ENCODE assay signal across 1 cellular context in the genomic region with DNA sequence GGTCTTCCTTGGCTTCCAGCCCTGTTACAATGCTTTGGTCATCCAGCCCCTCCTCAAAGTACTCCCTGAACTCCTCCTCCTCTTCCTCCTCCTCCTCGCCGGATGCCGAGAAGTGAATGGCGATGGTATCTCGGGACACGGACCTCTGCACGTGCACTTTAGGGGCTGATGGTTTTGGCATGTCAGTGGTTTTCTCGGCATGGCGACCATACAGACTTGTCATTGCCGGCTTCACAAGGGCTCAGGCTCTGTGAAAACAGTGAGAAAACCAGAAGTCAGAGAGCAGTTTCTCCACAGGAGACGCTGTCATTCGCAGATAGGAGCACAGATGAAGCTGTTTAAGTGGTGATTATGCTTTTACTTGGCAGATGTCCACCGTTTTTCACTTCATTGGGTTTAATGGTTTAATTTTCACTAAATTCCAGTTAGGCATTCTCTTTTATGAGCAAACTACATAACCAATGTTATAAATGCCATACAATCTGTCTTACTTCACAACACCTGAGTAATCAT.
TF ChIP-seq lines count a peak whose summit lies in the region.

No MANE protein-coding gene starts in this region.

TF ChIP-seq in K562, 482 proteins besides CTCF, POLR2A, EP300 and RAD21 (continued from another document and continues in another):
- TF ChIP-seq, protein P1, sequence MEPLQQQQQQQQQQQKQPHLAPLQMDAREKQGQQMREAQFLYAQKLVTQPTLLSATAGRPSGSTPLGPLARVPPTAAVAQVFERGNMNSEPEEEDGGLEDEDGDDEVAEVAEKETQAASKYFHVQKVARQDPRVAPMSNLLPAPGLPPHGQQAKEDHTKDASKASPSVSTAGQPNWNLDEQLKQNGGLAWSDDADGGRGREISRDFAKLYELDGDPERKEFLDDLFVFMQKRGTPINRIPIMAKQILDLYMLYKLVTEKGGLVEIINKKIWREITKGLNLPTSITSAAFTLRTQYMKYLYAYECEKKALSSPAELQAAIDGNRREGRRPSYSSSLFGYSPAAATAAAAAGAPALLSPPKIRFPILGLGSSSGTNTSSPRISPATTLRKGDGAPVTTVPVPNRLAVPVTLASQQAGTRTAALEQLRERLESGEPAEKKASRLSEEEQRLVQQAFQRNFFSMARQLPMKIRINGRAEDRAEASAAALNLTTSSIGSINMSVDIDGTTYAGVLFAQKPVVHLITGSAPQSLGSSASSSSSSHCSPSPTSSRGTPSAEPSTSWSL (CRISPR knock-in tag; IDR thresholded peaks at IDR 0.05; ENCODE audit: borderline replicate concordance): no peak
- no peak for TF ChIP-seq JUNB (CRISPR knock-in tag; conservative IDR thresholded peaks at IDR 0.05)
- TF ChIP-seq ZNF347 (CRISPR knock-in tag; IDR thresholded peaks at IDR 0.05; ENCODE audit: low read depth): no peak
- TF ChIP-seq MBD2 (IDR thresholded peaks at IDR 0.05; ENCODE audit: borderline replicate concordance, low read depth): no peak
- TF ChIP-seq ZNF354B (CRISPR knock-in tag; IDR thresholded peaks at IDR 0.05): no peak
- no peak for TF ChIP-seq SPI1 (IDR thresholded peaks at IDR 0.05; ENCODE audit: borderline replicate concordance, low read depth, low read length)
- TF ChIP-seq, protein P2, sequence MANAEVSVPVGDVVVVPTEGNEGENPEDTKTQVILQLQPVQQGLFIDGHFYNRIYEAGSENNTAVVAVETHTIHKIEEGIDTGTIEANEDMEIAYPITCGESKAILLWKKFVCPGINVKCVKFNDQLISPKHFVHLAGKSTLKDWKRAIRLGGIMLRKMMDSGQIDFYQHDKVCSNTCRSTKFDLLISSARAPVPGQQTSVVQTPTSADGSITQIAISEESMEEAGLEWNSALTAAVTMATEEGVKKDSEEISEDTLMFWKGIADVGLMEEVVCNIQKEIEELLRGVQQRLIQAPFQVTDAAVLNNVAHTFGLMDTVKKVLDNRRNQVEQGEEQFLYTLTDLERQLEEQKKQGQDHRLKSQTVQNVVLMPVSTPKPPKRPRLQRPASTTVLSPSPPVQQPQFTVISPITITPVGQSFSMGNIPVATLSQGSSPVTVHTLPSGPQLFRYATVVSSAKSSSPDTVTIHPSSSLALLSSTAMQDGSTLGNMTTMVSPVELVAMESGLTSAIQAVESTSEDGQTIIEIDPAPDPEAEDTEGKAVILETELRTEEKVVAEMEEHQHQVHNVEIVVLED (CRISPR knock-in tag; IDR thresholded peaks at IDR 0.05): no peak
- TF ChIP-seq ZNF41 (CRISPR knock-in tag; conservative IDR thresholded peaks at IDR 0.05): no peak
- TF ChIP-seq HCFC1 (IDR thresholded peaks at IDR 0.05; ENCODE audit: low read depth, low read length): no peak
- no peak for TF ChIP-seq ZNF76 (CRISPR knock-in tag; IDR thresholded peaks at IDR 0.05; ENCODE audit: borderline replicate concordance)
- TF ChIP-seq TBP (optimal IDR thresholded peaks at IDR 0.05; ENCODE audit: low read depth, low read length): no peak
- no peak for TF ChIP-seq ASH1L (IDR thresholded peaks at IDR 0.05; ENCODE audit: borderline replicate concordance, low read depth, partially characterized antibody)
- TF ChIP-seq, protein P3, sequence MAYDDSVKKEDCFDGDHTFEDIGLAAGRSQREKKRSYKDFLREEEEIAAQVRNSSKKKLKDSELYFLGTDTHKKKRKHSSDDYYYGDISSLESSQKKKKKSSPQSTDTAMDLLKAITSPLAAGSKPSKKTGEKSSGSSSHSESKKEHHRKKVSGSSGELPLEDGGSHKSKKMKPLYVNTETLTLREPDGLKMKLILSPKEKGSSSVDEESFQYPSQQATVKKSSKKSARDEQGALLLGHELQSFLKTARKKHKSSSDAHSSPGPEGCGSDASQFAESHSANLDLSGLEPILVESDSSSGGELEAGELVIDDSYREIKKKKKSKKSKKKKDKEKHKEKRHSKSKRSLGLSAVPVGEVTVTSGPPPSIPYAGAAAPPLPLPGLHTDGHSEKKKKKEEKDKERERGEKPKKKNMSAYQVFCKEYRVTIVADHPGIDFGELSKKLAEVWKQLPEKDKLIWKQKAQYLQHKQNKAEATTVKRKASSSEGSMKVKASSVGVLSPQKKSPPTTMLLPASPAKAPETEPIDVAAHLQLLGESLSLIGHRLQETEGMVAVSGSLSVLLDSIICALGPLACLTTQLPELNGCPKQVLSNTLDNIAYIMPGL (CRISPR knock-in tag; IDR thresholded peaks at IDR 0.05): no peak
- peak; percentile 94 for TF ChIP-seq NFIC (IDR thresholded peaks at IDR 0.05)
- TF ChIP-seq, protein P4, sequence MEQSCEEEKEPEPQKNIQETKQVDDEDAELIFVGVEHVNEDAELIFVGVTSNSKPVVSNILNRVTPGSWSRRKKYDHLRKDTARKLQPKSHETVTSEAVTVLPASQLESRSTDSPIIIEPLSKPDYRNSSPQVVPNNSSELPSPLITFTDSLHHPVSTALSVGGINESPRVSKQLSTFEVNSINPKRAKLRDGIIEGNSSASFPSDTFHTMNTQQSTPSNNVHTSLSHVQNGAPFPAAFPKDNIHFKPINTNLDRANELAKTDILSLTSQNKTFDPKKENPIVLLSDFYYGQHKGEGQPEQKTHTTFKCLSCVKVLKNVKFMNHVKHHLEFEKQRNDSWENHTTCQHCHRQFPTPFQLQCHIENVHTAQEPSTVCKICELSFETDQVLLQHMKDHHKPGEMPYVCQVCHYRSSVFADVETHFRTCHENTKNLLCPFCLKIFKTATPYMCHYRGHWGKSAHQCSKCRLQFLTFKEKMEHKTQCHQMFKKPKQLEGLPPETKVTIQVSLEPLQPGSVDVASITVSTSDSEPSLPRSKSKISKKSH (CRISPR knock-in tag; IDR thresholded peaks at IDR 0.05): no peak
- TF ChIP-seq POLR2AphosphoS2 (IDR thresholded peaks at IDR 0.05; ENCODE audit: low read length): no peak
- TF ChIP-seq SMAD4 (CRISPR knock-in tag; conservative IDR thresholded peaks at IDR 0.05): peak; percentile 56
- TF ChIP-seq ZC3H4 (CRISPR knock-in tag; IDR thresholded peaks at IDR 0.05; ENCODE audit: borderline replicate concordance): no peak
- peak; percentile 92 for TF ChIP-seq CBFA2T3 (IDR thresholded peaks at IDR 0.05)
- TF ChIP-seq SMAD3 (CRISPR knock-in tag; conservative IDR thresholded peaks at IDR 0.05): no peak
- no peak for TF ChIP-seq NR2C1 (IDR thresholded peaks at IDR 0.05)
- TF ChIP-seq NR2C1 (tag; IDR thresholded peaks at IDR 0.05): no peak
- TF ChIP-seq HNRNPUL1 (IDR thresholded peaks at IDR 0.05; ENCODE audit: low read length): no peak
- TF ChIP-seq HDAC3 (IDR thresholded peaks at IDR 0.05; ENCODE audit: borderline replicate concordance, partially characterized antibody): no peak
- TF ChIP-seq MTA3 (IDR thresholded peaks at IDR 0.05; ENCODE audit: borderline replicate concordance): no peak
- no peak for TF ChIP-seq RBM22 (IDR thresholded peaks at IDR 0.05; ENCODE audit: low read depth, low read length, poor library complexity, severe bottlenecking)
- TF ChIP-seq ZNF431 (CRISPR knock-in tag; IDR thresholded peaks at IDR 0.05): no peak
- peak; percentile 62; the same call in 1 of the 2 replicates for TF ChIP-seq CTBP1 (IDR thresholded peaks at IDR 0.05; ENCODE audit: borderline replicate concordance)
- TF ChIP-seq NEUROD1 (IDR thresholded peaks at IDR 0.05; ENCODE audit: borderline replicate concordance, low read depth, low read length, partially characterized antibody): no peak
- TF ChIP-seq CEBPB (tag; IDR thresholded peaks at IDR 0.05): no peak
- TF ChIP-seq, protein P5, sequence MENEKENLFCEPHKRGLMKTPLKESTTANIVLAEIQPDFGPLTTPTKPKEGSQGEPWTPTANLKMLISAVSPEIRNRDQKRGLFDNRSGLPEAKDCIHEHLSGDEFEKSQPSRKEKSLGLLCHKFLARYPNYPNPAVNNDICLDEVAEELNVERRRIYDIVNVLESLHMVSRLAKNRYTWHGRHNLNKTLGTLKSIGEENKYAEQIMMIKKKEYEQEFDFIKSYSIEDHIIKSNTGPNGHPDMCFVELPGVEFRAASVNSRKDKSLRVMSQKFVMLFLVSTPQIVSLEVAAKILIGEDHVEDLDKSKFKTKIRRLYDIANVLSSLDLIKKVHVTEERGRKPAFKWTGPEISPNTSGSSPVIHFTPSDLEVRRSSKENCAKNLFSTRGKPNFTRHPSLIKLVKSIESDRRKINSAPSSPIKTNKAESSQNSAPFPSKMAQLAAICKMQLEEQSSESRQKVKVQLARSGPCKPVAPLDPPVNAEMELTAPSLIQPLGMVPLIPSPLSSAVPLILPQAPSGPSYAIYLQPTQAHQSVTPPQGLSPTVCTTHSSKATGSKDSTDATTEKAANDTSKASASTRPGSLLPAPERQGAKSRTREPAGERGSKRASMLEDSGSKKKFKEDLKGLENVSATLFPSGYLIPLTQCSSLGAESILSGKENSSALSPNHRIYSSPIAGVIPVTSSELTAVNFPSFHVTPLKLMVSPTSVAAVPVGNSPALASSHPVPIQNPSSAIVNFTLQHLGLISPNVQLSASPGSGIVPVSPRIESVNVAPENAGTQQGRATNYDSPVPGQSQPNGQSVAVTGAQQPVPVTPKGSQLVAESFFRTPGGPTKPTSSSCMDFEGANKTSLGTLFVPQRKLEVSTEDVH (IDR thresholded peaks at IDR 0.05; ENCODE audit: low read depth, partially characterized antibody): no peak
- peak; percentile 61 for TF ChIP-seq CCNT2 (IDR thresholded peaks at IDR 0.05; ENCODE audit: borderline replicate concordance, extremely low read depth, insufficient read length, low read depth, low read length)
- no peak for TF ChIP-seq POLR2B (IDR thresholded peaks at IDR 0.05; ENCODE audit: low read depth, partially characterized antibody)
- TF ChIP-seq ERF (CRISPR knock-in tag; IDR thresholded peaks at IDR 0.05): no peak
- TF ChIP-seq, protein P6, sequence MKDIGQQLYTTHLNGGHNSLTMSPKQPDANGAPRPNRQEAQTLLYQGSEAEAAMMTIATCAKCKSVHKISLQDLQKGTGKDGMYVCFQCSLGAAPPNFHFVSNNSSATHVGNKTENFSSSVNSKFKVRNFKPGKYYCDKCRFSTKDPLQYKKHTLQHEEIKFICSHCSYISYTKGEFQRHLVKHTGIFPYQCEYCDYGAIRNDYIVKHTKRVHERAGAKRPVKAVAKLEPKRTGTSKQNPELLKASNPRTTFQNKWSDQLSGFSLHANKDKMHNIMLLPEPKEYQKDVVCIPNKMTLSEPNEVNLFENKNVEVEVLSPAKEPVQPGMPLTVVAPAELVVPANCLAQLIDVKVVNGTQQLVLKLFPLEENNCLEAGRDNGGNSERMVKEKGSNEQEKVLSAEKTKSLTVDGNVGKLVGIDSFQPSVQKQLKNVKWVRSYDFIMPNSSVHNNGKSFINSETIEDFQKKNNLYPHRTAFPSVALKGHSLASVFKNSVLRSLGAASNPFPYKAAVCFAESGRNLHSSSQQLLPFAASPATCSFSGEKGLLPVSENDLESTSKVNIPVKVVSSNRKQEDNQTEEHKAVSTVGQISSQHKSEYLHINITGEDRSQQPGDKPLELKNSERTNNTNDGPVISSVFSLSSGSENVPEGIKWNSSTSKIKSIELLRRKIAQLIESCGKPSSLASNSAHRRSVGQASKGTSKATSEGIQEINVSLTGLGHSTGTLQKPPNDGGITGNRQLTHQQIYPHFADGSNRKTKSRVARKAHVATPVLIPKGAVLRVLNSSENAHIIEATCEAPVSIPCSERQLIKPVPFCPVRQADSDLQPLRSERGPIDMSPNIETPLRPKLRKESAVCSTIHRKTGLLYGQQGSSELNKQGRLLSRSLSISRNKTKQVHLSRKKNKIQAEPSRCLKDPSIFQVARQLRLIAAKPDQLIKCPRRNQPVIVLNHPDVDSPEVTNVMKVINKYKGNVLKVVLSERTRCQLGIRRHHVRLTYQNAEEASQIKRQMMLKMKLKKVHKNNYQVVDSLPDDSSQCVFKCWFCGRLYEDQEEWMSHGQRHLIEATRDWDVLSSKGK (CRISPR knock-in tag; IDR thresholded peaks at IDR 0.05): no peak
- no peak for TF ChIP-seq ZNF121 (CRISPR knock-in tag; conservative IDR thresholded peaks at IDR 0.05)
- TF ChIP-seq NFE2L1 (tag; IDR thresholded peaks at IDR 0.05; ENCODE audit: borderline replicate concordance, low read depth): no peak
- no peak for TF ChIP-seq ZFPM2 (CRISPR knock-in tag; IDR thresholded peaks at IDR 0.05)
- TF ChIP-seq SMARCA4 (IDR thresholded peaks at IDR 0.05): peak; percentile 84
- no peak for TF ChIP-seq ZNF699 (CRISPR knock-in tag; IDR thresholded peaks at IDR 0.05; ENCODE audit: insufficient replicate concordance)
- no peak for TF ChIP-seq POLR2H (tag; IDR thresholded peaks at IDR 0.05; ENCODE audit: low read depth)
- no peak for TF ChIP-seq YBX1 (IDR thresholded peaks at IDR 0.05)
- TF ChIP-seq ZNF717 (CRISPR knock-in tag; IDR thresholded peaks at IDR 0.05): no peak
- TF ChIP-seq, protein P7, sequence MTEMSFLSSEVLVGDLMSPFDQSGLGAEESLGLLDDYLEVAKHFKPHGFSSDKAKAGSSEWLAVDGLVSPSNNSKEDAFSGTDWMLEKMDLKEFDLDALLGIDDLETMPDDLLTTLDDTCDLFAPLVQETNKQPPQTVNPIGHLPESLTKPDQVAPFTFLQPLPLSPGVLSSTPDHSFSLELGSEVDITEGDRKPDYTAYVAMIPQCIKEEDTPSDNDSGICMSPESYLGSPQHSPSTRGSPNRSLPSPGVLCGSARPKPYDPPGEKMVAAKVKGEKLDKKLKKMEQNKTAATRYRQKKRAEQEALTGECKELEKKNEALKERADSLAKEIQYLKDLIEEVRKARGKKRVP (CRISPR knock-in tag; IDR thresholded peaks at IDR 0.05): no peak
- TF ChIP-seq PML (IDR thresholded peaks at IDR 0.05; ENCODE audit: low read length): peak; percentile 83
- no peak for TF ChIP-seq PURB (CRISPR knock-in tag; IDR thresholded peaks at IDR 0.05; ENCODE audit: low read depth)
- TF ChIP-seq, protein P8, sequence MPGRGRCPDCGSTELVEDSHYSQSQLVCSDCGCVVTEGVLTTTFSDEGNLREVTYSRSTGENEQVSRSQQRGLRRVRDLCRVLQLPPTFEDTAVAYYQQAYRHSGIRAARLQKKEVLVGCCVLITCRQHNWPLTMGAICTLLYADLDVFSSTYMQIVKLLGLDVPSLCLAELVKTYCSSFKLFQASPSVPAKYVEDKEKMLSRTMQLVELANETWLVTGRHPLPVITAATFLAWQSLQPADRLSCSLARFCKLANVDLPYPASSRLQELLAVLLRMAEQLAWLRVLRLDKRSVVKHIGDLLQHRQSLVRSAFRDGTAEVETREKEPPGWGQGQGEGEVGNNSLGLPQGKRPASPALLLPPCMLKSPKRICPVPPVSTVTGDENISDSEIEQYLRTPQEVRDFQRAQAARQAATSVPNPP (IDR thresholded peaks at IDR 0.05; ENCODE audit: borderline replicate concordance, insufficient read depth, insufficient read length): no peak
- TF ChIP-seq, protein P9, sequence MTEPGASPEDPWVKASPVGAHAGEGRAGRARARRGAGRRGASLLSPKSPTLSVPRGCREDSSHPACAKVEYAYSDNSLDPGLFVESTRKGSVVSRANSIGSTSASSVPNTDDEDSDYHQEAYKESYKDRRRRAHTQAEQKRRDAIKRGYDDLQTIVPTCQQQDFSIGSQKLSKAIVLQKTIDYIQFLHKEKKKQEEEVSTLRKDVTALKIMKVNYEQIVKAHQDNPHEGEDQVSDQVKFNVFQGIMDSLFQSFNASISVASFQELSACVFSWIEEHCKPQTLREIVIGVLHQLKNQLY (CRISPR knock-in tag; conservative IDR thresholded peaks at IDR 0.05): no peak
- TF ChIP-seq NR2F6 (CRISPR knock-in tag; IDR thresholded peaks at IDR 0.05): no peak
- no peak for TF ChIP-seq ZBTB1 (CRISPR knock-in tag; IDR thresholded peaks at IDR 0.05; ENCODE audit: borderline replicate concordance, low read depth)
- no peak for TF ChIP-seq FOXJ3 (CRISPR knock-in tag; IDR thresholded peaks at IDR 0.05)
- no peak for TF ChIP-seq ZNF57 (CRISPR knock-in tag; IDR thresholded peaks at IDR 0.05)
- TF ChIP-seq ZNF780A (CRISPR knock-in tag; IDR thresholded peaks at IDR 0.05): no peak
